17 cellular contexts compared by ENCODE assay signal in genomic region chr16:13397126-13397525, GRCh38.
"Had no signal": no experiment of that assay in that cellular context is flagged by ENCODE, and none has a peak within 500 bp of the region (broad histone marks: within the 10 kb centered on the region; RNA-seq: fewer than 3 reads in every experiment).

No MANE protein-coding gene starts in this region.

- H3K4me1 Mint-ChIP-seq: stimulated activated naive B cell treated with anti-CD40 and anti-IgM and Interleukin-4, amounts not matched to agents 10 μg/mL and 1 μg/mL and 100 μg/mL, for 72 hours had no signal

- H3K36me3 Mint-ChIP-seq: natural killer cell treated with Interleukin-12 subunit alpha and Interleukin-12 subunit beta and Interleukin-15 and Interleukin-18, amount 100 ng/mL, for 72 hours; stimulated activated naive B cell treated with anti-CD40 and anti-IgM and Interleukin-4, amounts not matched to agents 10 μg/mL and 1 μg/mL and 100 μg/mL, for 72 hours had no signal

- H3K79me2 ChIP-seq: parathyroid adenoma had no signal

- H3K4me3 Mint-ChIP-seq: activated T-cell treated with anti-CD3 and anti-CD28 coated beads, Interleukin-2, amount 50 U/mL, for 72 hours; natural killer cell treated with Interleukin-12 subunit alpha and Interleukin-12 subunit beta and Interleukin-15 and Interleukin-18, amount 100 ng/mL, for 72 hours; stimulated activated naive B cell treated with anti-CD40 and anti-IgM and Interleukin-4, amounts not matched to agents 10 μg/mL and 1 μg/mL and 100 μg/mL, for 72 hours had no signal

- H3K27me3 ChIP-seq: brain microvascular endothelial cell had no signal

- H3K4me1 ChIP-seq: lower lobe of right lung had no signal

- H3K36me3 ChIP-seq: brain microvascular endothelial cell, lower lobe of right lung had no signal

- DNase-seq: activated CD4-positive, alpha-beta T cell treated with anti-CD3 and anti-CD28 coated beads, Interleukin-2, amount 50 U/mL, for 4 hours; activated CD4-positive, CD25-positive, alpha-beta regulatory T cell treated with anti-CD3 and anti-CD28 coated beads, Interleukin-2, amount 50 U/mL, for 72 hours; activated effector memory CD4-positive, alpha-beta T cell treated with anti-CD3 and anti-CD28 coated beads, Interleukin-2, amount 50 U/mL, for 16 hours; activated naive CD4-positive, alpha-beta T cell treated with anti-CD3 and anti-CD28 coated beads, Interleukin-2, amount 50 U/mL, for 16 hours; activated T-cell treated with anti-CD3 and anti-CD28 coated beads, Interleukin-2, amount 50 U/mL, for 72 hours; aorta; brain microvascular endothelial cell; central memory CD4-positive, alpha-beta T cell; erythroblast; hypothalamus; lower lobe of right lung; stimulated activated naive B cell treated with anti-CD40 and anti-IgM and Interleukin-4, amounts not matched to agents 10 μg/mL and 1 μg/mL and 100 μg/mL, for 72 hours had no signal

- H3K27ac Mint-ChIP-seq: activated T-cell treated with anti-CD3 and anti-CD28 coated beads, Interleukin-2, amount 50 U/mL, for 72 hours; natural killer cell treated with Interleukin-12 subunit alpha and Interleukin-12 subunit beta and Interleukin-15 and Interleukin-18, amount 100 ng/mL, for 72 hours; stimulated activated naive B cell treated with anti-CD40 and anti-IgM and Interleukin-4, amounts not matched to agents 10 μg/mL and 1 μg/mL and 100 μg/mL, for 72 hours had no signal

- H3K27me3 Mint-ChIP-seq: natural killer cell treated with Interleukin-12 subunit alpha and Interleukin-12 subunit beta and Interleukin-15 and Interleukin-18, amount 100 ng/mL, for 72 hours; stimulated activated naive B cell treated with anti-CD40 and anti-IgM and Interleukin-4, amounts not matched to agents 10 μg/mL and 1 μg/mL and 100 μg/mL, for 72 hours had no signal

- FAIRE-seq: colon, frontal cortex, keratinocyte had no signal

- H2AFZ ChIP-seq: parathyroid adenoma had no signal

- ATAC-seq: activated T-cell treated with anti-CD3 and anti-CD28 coated beads, Interleukin-2, amount 50 U/mL, for 72 hours; lower lobe of right lung; natural killer cell treated with Interleukin-12 subunit alpha and Interleukin-12 subunit beta and Interleukin-15 and Interleukin-18, amount 100 ng/mL, for 72 hours; stimulated activated naive B cell treated with anti-CD40 and anti-IgM and Interleukin-4, amounts not matched to agents 10 μg/mL and 1 μg/mL and 100 μg/mL, for 72 hours had no signal

- H3K27ac ChIP-seq: brain microvascular endothelial cell, lower lobe of right lung, parathyroid adenoma had no signal

- H3K9ac ChIP-seq: parathyroid adenoma had no signal

- H3K9me3 ChIP-seq: lower lobe of right lung had no signal

- H3K4me3 ChIP-seq: lower lobe of right lung had no signal
